In genomic region chr3:170037463-170038433, GRCh38 we compare ENCODE assay signal across 1 cellular context.
A peak's percentile ranks its signal among the peaks of the same experiment; 100 is the strongest.
TF ChIP-seq lines count a peak whose summit lies in the region.

TSS of gene GPR160 (plus strand) at chr3:170037995. CDS start at chr3:170083973, 45,978 bp downstream.

TF ChIP-seq in HEK293, 187 proteins besides CTCF, POLR2A, EP300 and RAD21 (continued from another document and continues in another):
- no peak for TF ChIP-seq ZNF518A (tag by site-specific recombination; conservative IDR thresholded peaks at IDR 0.05; ENCODE audit: low read depth)
- peak; percentile 89 for TF ChIP-seq ZBTB8A (tag by site-specific recombination; IDR thresholded peaks at IDR 0.05)
- TF ChIP-seq ZSCAN5A (tag by site-specific recombination; IDR thresholded peaks at IDR 0.05) = no peak
- peak; percentile 59; the same call in 1 of the 2 replicates for TF ChIP-seq ZSCAN30 (tag by site-specific recombination; IDR thresholded peaks at IDR 0.05)
- TF ChIP-seq, protein P1, sequence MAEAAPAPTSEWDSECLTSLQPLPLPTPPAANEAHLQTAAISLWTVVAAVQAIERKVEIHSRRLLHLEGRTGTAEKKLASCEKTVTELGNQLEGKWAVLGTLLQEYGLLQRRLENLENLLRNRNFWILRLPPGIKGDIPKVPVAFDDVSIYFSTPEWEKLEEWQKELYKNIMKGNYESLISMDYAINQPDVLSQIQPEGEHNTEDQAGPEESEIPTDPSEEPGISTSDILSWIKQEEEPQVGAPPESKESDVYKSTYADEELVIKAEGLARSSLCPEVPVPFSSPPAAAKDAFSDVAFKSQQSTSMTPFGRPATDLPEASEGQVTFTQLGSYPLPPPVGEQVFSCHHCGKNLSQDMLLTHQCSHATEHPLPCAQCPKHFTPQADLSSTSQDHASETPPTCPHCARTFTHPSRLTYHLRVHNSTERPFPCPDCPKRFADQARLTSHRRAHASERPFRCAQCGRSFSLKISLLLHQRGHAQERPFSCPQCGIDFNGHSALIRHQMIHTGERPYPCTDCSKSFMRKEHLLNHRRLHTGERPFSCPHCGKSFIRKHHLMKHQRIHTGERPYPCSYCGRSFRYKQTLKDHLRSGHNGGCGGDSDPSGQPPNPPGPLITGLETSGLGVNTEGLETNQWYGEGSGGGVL (tag by site-specific recombination; IDR thresholded peaks at IDR 0.05) = no peak
- TF ChIP-seq, protein P2, sequence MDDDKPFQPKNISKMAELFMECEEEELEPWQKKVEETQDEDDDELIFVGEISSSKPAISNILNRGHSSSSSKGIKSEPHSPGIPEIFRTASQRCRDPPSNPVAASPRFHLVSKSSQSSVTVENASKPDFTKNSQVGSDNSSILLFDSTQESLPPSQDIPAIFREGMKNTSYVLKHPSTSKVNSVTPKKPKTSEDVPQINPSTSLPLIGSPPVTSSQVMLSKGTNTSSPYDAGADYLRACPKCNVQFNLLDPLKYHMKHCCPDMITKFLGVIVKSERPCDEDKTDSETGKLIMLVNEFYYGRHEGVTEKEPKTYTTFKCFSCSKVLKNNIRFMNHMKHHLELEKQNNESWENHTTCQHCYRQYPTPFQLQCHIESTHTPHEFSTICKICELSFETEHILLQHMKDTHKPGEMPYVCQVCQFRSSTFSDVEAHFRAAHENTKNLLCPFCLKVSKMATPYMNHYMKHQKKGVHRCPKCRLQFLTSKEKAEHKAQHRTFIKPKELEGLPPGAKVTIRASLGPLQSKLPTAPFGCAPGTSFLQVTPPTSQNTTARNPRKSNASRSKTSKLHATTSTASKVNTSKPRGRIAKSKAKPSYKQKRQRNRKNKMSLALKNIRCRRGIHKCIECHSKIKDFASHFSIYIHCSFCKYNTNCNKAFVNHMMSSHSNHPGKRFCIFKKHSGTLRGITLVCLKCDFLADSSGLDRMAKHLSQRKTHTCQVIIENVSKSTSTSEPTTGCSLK (tag by site-specific recombination; IDR thresholded peaks at IDR 0.05) = no peak
- TF ChIP-seq REPIN1 (tag by site-specific recombination; IDR thresholded peaks at IDR 0.05; ENCODE audit: low read depth) = no peak
- no peak for TF ChIP-seq WT1 (tag by site-specific recombination; IDR thresholded peaks at IDR 0.05)
- no peak for TF ChIP-seq ZNF426 (tag by site-specific recombination; IDR thresholded peaks at IDR 0.05)
- TF ChIP-seq, protein P3, sequence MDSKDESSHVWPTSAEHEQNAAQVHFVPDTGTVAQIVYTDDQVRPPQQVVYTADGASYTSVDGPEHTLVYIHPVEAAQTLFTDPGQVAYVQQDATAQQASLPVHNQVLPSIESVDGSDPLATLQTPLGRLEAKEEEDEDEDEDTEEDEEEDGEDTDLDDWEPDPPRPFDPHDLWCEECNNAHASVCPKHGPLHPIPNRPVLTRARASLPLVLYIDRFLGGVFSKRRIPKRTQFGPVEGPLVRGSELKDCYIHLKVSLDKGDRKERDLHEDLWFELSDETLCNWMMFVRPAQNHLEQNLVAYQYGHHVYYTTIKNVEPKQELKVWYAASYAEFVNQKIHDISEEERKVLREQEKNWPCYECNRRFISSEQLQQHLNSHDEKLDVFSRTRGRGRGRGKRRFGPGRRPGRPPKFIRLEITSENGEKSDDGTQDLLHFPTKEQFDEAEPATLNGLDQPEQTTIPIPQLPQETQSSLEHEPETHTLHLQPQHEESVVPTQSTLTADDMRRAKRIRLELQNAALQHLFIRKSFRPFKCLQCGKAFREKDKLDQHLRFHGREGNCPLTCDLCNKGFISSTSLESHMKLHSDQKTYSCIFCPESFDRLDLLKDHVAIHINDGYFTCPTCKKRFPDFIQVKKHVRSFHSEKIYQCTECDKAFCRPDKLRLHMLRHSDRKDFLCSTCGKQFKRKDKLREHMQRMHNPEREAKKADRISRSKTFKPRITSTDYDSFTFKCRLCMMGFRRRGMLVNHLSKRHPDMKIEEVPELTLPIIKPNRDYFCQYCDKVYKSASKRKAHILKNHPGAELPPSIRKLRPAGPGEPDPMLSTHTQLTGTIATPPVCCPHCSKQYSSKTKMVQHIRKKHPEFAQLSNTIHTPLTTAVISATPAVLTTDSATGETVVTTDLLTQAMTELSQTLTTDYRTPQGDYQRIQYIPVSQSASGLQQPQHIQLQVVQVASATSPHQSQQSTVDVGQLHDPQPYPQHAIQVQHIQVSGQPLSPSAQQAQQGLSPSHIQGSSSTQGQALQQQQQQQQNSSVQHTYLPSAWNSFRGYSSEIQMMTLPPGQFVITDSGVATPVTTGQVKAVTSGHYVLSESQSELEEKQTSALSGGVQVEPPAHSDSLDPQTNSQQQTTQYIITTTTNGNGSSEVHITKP (tag by site-specific recombination; IDR thresholded peaks at IDR 0.05) = no peak; the same call in 1 of the 2 replicates
- TF ChIP-seq ZNF211 (tag by site-specific recombination; IDR thresholded peaks at IDR 0.05; ENCODE audit: low read depth) = no peak
- TF ChIP-seq TCF7L2 (IDR thresholded peaks at IDR 0.05; ENCODE audit: borderline replicate concordance, low read depth, low read length) = no peak
- TF ChIP-seq ZNF837 (tag by site-specific recombination; IDR thresholded peaks at IDR 0.05) = no peak
- TF ChIP-seq OSR2 (tag by site-specific recombination; IDR thresholded peaks at IDR 0.05) = no peak
- TF ChIP-seq ZNF560 (tag by site-specific recombination; IDR thresholded peaks at IDR 0.05; ENCODE audit: borderline replicate concordance) = no peak
- no peak for TF ChIP-seq ZNF354C (tag by site-specific recombination; IDR thresholded peaks at IDR 0.05; ENCODE audit: borderline replicate concordance, low read depth)
- no peak for TF ChIP-seq OVOL3 (tag by site-specific recombination; IDR thresholded peaks at IDR 0.05)
- TF ChIP-seq ZNF155 (tag by site-specific recombination; IDR thresholded peaks at IDR 0.05) = no peak
- TF ChIP-seq ZNF121 (tag by site-specific recombination; IDR thresholded peaks at IDR 0.05) = no peak
- 0 out of 2 replicates have a peak, but pooled peaks have one; percentile 39 for TF ChIP-seq ZNF692 (tag by site-specific recombination; IDR thresholded peaks at IDR 0.05)
- TF ChIP-seq, protein P4, sequence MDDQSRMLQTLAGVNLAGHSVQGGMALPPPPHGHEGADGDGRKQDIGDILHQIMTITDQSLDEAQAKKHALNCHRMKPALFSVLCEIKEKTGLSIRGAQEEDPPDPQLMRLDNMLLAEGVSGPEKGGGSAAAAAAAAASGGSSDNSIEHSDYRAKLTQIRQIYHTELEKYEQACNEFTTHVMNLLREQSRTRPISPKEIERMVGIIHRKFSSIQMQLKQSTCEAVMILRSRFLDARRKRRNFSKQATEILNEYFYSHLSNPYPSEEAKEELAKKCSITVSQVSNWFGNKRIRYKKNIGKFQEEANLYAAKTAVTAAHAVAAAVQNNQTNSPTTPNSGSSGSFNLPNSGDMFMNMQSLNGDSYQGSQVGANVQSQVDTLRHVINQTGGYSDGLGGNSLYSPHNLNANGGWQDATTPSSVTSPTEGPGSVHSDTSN (CRISPR knock-in tag; IDR thresholded peaks at IDR 0.05) = no peak
- TF ChIP-seq SETDB1 (IDR thresholded peaks at IDR 0.05; ENCODE audit: insufficient read length, low read length) = no peak
- TF ChIP-seq ZNF660 (tag by site-specific recombination; IDR thresholded peaks at IDR 0.05) = peak; percentile 79; the same call in 1 of the 2 replicates
- no peak for TF ChIP-seq BCL11A (tag by site-specific recombination; IDR thresholded peaks at IDR 0.05; ENCODE audit: low read depth)
- TF ChIP-seq, protein P5, sequence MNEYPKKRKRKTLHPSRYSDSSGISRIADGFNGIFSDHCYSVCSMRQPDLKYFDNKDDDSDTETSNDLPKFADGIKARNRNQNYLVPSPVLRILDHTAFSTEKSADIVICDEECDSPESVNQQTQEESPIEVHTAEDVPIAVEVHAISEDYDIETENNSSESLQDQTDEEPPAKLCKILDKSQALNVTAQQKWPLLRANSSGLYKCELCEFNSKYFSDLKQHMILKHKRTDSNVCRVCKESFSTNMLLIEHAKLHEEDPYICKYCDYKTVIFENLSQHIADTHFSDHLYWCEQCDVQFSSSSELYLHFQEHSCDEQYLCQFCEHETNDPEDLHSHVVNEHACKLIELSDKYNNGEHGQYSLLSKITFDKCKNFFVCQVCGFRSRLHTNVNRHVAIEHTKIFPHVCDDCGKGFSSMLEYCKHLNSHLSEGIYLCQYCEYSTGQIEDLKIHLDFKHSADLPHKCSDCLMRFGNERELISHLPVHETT (tag by site-specific recombination; IDR thresholded peaks at IDR 0.05) = no peak; the same call in 1 of the 2 replicates
- no peak for TF ChIP-seq ZNF791 (tag by site-specific recombination; IDR thresholded peaks at IDR 0.05)
- TF ChIP-seq ZNF768 (tag by site-specific recombination; IDR thresholded peaks at IDR 0.05) = no peak
- TF ChIP-seq, protein P6, sequence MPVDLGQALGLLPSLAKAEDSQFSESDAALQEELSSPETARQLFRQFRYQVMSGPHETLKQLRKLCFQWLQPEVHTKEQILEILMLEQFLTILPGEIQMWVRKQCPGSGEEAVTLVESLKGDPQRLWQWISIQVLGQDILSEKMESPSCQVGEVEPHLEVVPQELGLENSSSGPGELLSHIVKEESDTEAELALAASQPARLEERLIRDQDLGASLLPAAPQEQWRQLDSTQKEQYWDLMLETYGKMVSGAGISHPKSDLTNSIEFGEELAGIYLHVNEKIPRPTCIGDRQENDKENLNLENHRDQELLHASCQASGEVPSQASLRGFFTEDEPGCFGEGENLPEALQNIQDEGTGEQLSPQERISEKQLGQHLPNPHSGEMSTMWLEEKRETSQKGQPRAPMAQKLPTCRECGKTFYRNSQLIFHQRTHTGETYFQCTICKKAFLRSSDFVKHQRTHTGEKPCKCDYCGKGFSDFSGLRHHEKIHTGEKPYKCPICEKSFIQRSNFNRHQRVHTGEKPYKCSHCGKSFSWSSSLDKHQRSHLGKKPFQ (tag by site-specific recombination; IDR thresholded peaks at IDR 0.05) = no peak
- TF ChIP-seq ZNF416 (tag by site-specific recombination; IDR thresholded peaks at IDR 0.05) = no peak
- no peak for TF ChIP-seq ZNF239 (tag by site-specific recombination; IDR thresholded peaks at IDR 0.05)
- TF ChIP-seq ZIC2 (tag by site-specific recombination; IDR thresholded peaks at IDR 0.05) = peak; percentile 81
